ENCODE assay signal across 9 cellular contexts in the genomic region with DNA sequence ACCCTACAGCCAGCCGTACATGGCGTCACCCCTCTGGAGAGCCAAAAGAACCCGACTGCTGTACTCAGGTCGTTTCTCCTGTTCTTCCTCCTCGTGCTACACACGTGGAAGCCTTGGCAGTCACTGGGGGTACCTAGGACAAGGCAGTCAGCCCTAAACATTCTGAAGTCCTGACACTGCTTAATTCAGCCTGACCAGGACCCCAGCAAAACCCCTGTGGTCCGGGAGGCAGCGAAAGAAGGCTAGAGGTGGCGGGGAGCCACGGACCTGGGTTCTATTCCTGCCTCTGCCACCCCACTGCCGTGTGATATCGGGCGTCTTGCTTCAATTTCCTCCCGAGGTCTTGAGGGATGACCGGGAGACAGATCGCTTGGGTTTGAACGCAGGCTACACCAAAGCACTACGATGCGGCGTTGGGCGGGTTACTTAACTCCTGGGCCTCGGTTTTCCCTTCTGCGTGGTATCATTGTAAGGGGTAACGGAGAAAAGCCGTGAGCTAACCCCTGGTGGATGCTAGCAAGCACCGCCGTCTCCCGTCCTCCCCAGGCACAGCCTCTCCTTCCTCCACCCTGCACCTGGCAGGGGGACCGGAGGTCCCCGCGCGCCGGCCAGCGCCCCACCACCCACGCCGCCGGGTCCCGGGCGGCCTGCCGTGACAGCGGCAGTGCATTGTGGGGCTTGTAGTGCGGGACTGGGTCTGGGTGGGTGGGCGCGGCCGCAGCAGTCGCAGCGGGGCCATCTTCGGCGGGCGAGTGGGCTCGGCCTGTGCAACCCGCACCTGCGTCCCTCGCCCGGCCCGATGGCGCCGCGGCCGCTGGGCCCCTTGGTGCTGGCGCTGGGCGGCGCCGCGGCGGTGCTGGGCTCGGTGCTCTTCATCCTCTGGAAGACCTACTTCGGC. TPM values are rescaled to one million over a fixed set of nuclear protein-coding genes. Genes with fewer than 3 reads are reported as not detected.
DNase-seq lines count a peak whose midpoint lies in the region; ATAC-seq, FAIRE-seq and TF ChIP-seq lines count a peak whose summit lies in the region.
"Had no signal": no experiment of that assay in that cellular context is flagged by ENCODE, and none has a peak within 500 bp of the region (broad histone marks: within the 10 kb centered on the region; RNA-seq: fewer than 3 reads in every experiment).

A gene with protein sequence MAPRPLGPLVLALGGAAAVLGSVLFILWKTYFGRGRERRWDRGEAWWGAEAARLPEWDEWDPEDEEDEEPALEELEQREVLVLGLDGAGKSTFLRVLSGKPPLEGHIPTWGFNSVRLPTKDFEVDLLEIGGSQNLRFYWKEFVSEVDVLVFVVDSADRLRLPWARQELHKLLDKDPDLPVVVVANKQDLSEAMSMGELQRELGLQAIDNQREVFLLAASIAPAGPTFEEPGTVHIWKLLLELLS (plus strand): TSS at position 723 of the 898 bp plus-strand sequence. CDS start 77 bp downstream, at position 800.

- peaks cover 7% of the 10 kb centered on the region for H3K4me1 ChIP-seq in IMR-90 (ENCODE audit: control insufficient read depth, insufficient read depth, low read length)
- peaks cover 0 to 5% (median 3%) of the 10 kb centered on the region in 4 experiments; a peak in 4 of 7 replicates for H3K4me1 ChIP-seq in H1 (replicated peaks in 1 of 4; ENCODE audit: control insufficient read depth in 3 of 4, insufficient read depth in 4 of 4, low read length in 3 of 4)
- peaks cover 4% of the 10 kb centered on the region for H3K4me1 ChIP-seq in mesodermal cell (ENCODE audit: control insufficient read depth, insufficient read depth, low read length, poor library complexity, severe bottlenecking)

- peak within 1 kb of the TSS; percentile 64 for H3K27ac ChIP-seq in IMR-90 (ENCODE audit: insufficient read depth, low read length)
- no peak within 1 kb of the TSS for H3K27ac ChIP-seq in H1 (ENCODE audit: low read depth, low read length)
- no peak within 1 kb of the TSS for H3K27ac ChIP-seq in mesodermal cell (ENCODE audit: low read depth, low read length, severe bottlenecking)
- H3K27ac ChIP-seq: 22Rv1 had no signal

- H3K79me1 ChIP-seq in IMR-90 (ENCODE audit: low read depth in 1 of 2, low read length in 2 of 2) (peaks cover 15 to 23% of the 10 kb centered on the region in 2 experiments), H1 (ENCODE audit: low read depth, low read length) (peaks cover 2% of the 10 kb centered on the region; the same call in 1 of the 2 replicates)

- in situ Hi-C loops in IMR-90 (cut with MboI; ENCODE audit: low sequenced_read_pairs), result no loop called here

- H3K9me3 Mint-ChIP-seq in activated CD8-positive, alpha-beta T cell treated with anti-CD3 and anti-CD28 coated beads for 36 hours, result no peaks in the 10 kb centered on the region

- peak within 1 kb of the TSS; percentile 95 for H2AFZ ChIP-seq in IMR-90 (replicated peaks; ENCODE audit: low read length, poor library complexity)
- H2AFZ ChIP-seq in H1 (ENCODE audit: low read length), result peak within 1 kb of the TSS; percentile 80; the same call in 1 of the 2 replicates

- peak within 1 kb of the TSS; percentile 77 for H3K4me3 Mint-ChIP-seq in activated CD8-positive, alpha-beta T cell treated with anti-CD3 and anti-CD28 coated beads for 36 hours

- peak; percentile 53 for ATAC-seq in IMR-90 (ENCODE audit: low read depth)
- peak; percentile 42 for ATAC-seq in activated CD8-positive, alpha-beta T cell treated with anti-CD3 and anti-CD28 coated beads for 36 hours
- no peak for ATAC-seq in HG03378 (IDR thresholded peaks at IDR 0.05; ENCODE audit: unreplicated experiment)

- H3K9ac ChIP-seq in IMR-90 (ENCODE audit: low read depth, low read length), result peak within 1 kb of the TSS; percentile 78
- peak within 1 kb of the TSS in 2 of 4 experiments; percentile 35 to 55; a peak in 3 of 7 replicates for H3K9ac ChIP-seq in H1 (replicated peaks in 1 of 4; ENCODE audit: extremely low read depth in 1 of 4, low read depth in 3 of 4, low read length in 3 of 4)

- peaks cover 21% of the 10 kb centered on the region for H3K4me1 Mint-ChIP-seq in activated CD8-positive, alpha-beta T cell treated with anti-CD3 and anti-CD28 coated beads for 36 hours (ENCODE audit: low read depth)

- H4K91ac ChIP-seq in IMR-90 (ENCODE audit: insufficient read depth, low read depth, low read length) (peak within 1 kb of the TSS; percentile 83), H1 (replicated peaks; ENCODE audit: insufficient read length, low read length) (no peak within 1 kb of the TSS)

- DNase-seq in DMS 273 (lab: John Stamatoyannopoulos, UW; ENCODE audit: unreplicated experiment) (peak; percentile 69), DMS 273 treated with DMSO at 0.1 percent for 48 hours (lab: John Stamatoyannopoulos, UW) (no peak), IMR-90 (peak; percentile 20), H1 (ENCODE audit: low read depth in 1 of 2, low spot score in 2 of 2) (peak in 1 of 2 experiments; percentile 72)
- peak; percentile 69 for DNase-seq in activated CD8-positive, alpha-beta T cell treated with anti-CD3 and anti-CD28 coated beads for 36 hours
- peak; percentile 40 for DNase-seq in stimulated activated CD8-positive, alpha-beta memory T cell treated with anti-CD3 and anti-CD28 coated beads, Interleukin-15, amount 100 ng/mL, for 24 hours (ENCODE audit: low read depth)

- H3K36me3 ChIP-seq in IMR-90 (ENCODE audit: control insufficient read depth, insufficient read depth, low read length) (peaks cover 12% of the 10 kb centered on the region), H1 (ENCODE audit: control insufficient read depth in 2 of 4, insufficient read depth in 4 of 4, low read length in 3 of 4) (peaks cover 0 to 1% (median 0%) of the 10 kb centered on the region in 4 experiments; a peak in 2 of 8 replicates), mesodermal cell (ENCODE audit: control insufficient read depth, insufficient read depth, low read length) (peaks cover 33% of the 10 kb centered on the region)

- dilution Hi-C loops in IMR-90 (cut with HindIII; ENCODE audit: low sequenced_read_pairs, unreplicated experiment), result no loop called here

- H2BK5ac ChIP-seq in IMR-90 (ENCODE audit: low read depth, low read length, poor library complexity, severe bottlenecking), result peak within 1 kb of the TSS; percentile 69
- no peak within 1 kb of the TSS for H2BK5ac ChIP-seq in H1 (ENCODE audit: low read depth, low read length)

- TF ChIP-seq CTCF in IMR-90 (conservative IDR thresholded peaks at IDR 0.05; ENCODE audit: low read depth, low read length) (no peak), H1 (IDR thresholded peaks at IDR 0.05; ENCODE audit: control extremely low read depth in 1 of 3, insufficient read depth in 1 of 3, low read depth in 1 of 3, low read length in 3 of 3) (no peak)
- TF ChIP-seq CTCF in activated CD8-positive, alpha-beta T cell treated with anti-CD3 and anti-CD28 coated beads for 36 hours (IDR thresholded peaks at IDR 0.05), result no peak

- peak within 1 kb of the TSS; percentile 47; the same call in 1 of the 2 replicates for H2BK20ac ChIP-seq in IMR-90 (ENCODE audit: low read depth, low read length)
- H2BK20ac ChIP-seq in H1 (ENCODE audit: low read length), result no peak within 1 kb of the TSS

- H3K27me3 Mint-ChIP-seq in activated CD8-positive, alpha-beta T cell treated with anti-CD3 and anti-CD28 coated beads for 36 hours, result no peaks in the 10 kb centered on the region

- TF ChIP-seq EP300 in H1 (IDR thresholded peaks at IDR 0.05; ENCODE audit: borderline replicate concordance in 1 of 2, low read depth in 2 of 2, low read length in 2 of 2), result no peak

- peak within 1 kb of the TSS; percentile 88 for H2AK5ac ChIP-seq in IMR-90 (ENCODE audit: low read depth, low read length)
- no peak within 1 kb of the TSS for H2AK5ac ChIP-seq in H1 (ENCODE audit: low read depth, low read length)

- H3K9me3 ChIP-seq in IMR-90 (ENCODE audit: control insufficient read depth, insufficient read depth, low read length) (no peaks in the 10 kb centered on the region), H1 (ENCODE audit: insufficient read depth in 2 of 2, low read depth in 1 of 2, low read length in 1 of 2) (no peaks in the 10 kb centered on the region), mesodermal cell (ENCODE audit: control insufficient read depth, low read length) (no peaks in the 10 kb centered on the region)

- H3K23me2 ChIP-seq in H1 (ENCODE audit: low read depth, low read length), result peaks cover 19% of the 10 kb centered on the region

- H2AK9ac ChIP-seq in IMR-90 (replicated peaks; ENCODE audit: low read depth, low read length, poor library complexity), result peak within 1 kb of the TSS; percentile 86

- H3K4me2 ChIP-seq in IMR-90 (ENCODE audit: low read depth, low read length) (peak within 1 kb of the TSS; percentile 87), H1 (ENCODE audit: insufficient read depth in 1 of 2, low read depth in 2 of 2, low read length in 2 of 2) (peak within 1 kb of the TSS; percentile 79 to 91)

- H3K36me3 Mint-ChIP-seq in activated CD8-positive, alpha-beta T cell treated with anti-CD3 and anti-CD28 coated beads for 36 hours (ENCODE audit: low read depth), result peaks cover 18% of the 10 kb centered on the region

- FAIRE-seq in H1 (lab: Jason Lieb, UNC), result no peak

- H4K5ac ChIP-seq in IMR-90 (ENCODE audit: low read depth, low read length) (peak within 1 kb of the TSS; percentile 96), H1 (ENCODE audit: insufficient read length, low read depth, low read length) (peak within 1 kb of the TSS; percentile 29)

- peak within 1 kb of the TSS; percentile 67 for H3K27ac Mint-ChIP-seq in activated CD8-positive, alpha-beta T cell treated with anti-CD3 and anti-CD28 coated beads for 36 hours

- peak within 1 kb of the TSS; percentile 90 for H3K4ac ChIP-seq in IMR-90 (ENCODE audit: low read depth, low read length)
- no peak within 1 kb of the TSS for H3K4ac ChIP-seq in H1 (replicated peaks; ENCODE audit: insufficient read length, low read depth, low read length)

- peak within 1 kb of the TSS; percentile 50 for H3K23ac ChIP-seq in IMR-90 (ENCODE audit: low read depth, low read length)
- no peak within 1 kb of the TSS for H3K23ac ChIP-seq in H1 (ENCODE audit: insufficient read length)

- CTCF ChIA-PET in IMR-90 (lab: Yijun Ruan, JAX) (interaction anchor here (0.6 kb wide), 1 partner anchor 71 kb away, joined by 6 read pairs; no protein-coding TSS in a partner anchor), H1 (lab: Charles Lee; ENCODE audit: partially characterized antibody) (no interaction called here)
- CTCF ChIA-PET in activated CD8-positive, alpha-beta T cell treated with anti-CD3 and anti-CD28 coated beads for 36 hours (lab: Charles Lee), result no interaction called here

- peak within 1 kb of the TSS; percentile 81 for H3K14ac ChIP-seq in IMR-90 (replicated peaks; ENCODE audit: low read depth, low read length)
- no peak within 1 kb of the TSS for H3K14ac ChIP-seq in H1 (ENCODE audit: insufficient read length)

- H4K20me1 ChIP-seq in IMR-90 (ENCODE audit: insufficient read depth, low read length) (no peaks in the 10 kb centered on the region), H1 (replicated peaks in 1 of 2; ENCODE audit: control insufficient read depth in 1 of 2, insufficient read depth in 2 of 2, low read length in 2 of 2) (peaks cover 0 to 3% of the 10 kb centered on the region in 2 experiments)

- BruUV-seq in IMR-90 (replicated peaks; lab: Mats Ljungman, UMichigan), result no TSS peak

- TF ChIP-seq POLR2A in IMR-90 (IDR thresholded peaks at IDR 0.05; ENCODE audit: low read depth, low read length) (no peak), H1 (IDR thresholded peaks at IDR 0.05; ENCODE audit: control extremely low read depth in 1 of 2, low read depth in 2 of 2, low read length in 2 of 2) (no peak)

- intact Hi-C loops in IMR-90 (cut with micrococcal nuclease), result loop anchor here (5.0 kb wide), 2 partner anchors 213 to 638 kb away; no protein-coding TSS in a partner anchor
- intact Hi-C loops in activated CD8-positive, alpha-beta T cell treated with anti-CD3 and anti-CD28 coated beads for 36 hours (cut with micrococcal nuclease), result no loop called here

- no peaks in the 10 kb centered on the region for H3K27me3 ChIP-seq in IMR-90 (ENCODE audit: control insufficient read depth, insufficient read depth, low read length)
- peaks cover 7 to 42% (median 34%) of the 10 kb centered on the region in 4 experiments for H3K27me3 ChIP-seq in H1 (replicated peaks in 1 of 4; ENCODE audit: control insufficient read depth in 3 of 4, extremely low read depth in 1 of 4, insufficient read depth in 3 of 4, low read length in 3 of 4)

- POLR2A ChIA-PET in IMR-90 (lab: Charles Lee; ENCODE audit: unreplicated experiment) (no interaction called here), H1 (lab: Charles Lee; ENCODE audit: partially characterized antibody) (interaction anchor here (1.6 kb wide), 1 partner anchor 22 kb away, joined by 11 read pairs; a partner anchor contains a TSS)
- POLR2A ChIA-PET in activated CD8-positive, alpha-beta T cell treated with anti-CD3 and anti-CD28 coated beads for 36 hours (lab: Charles Lee), result interaction anchor here (2.1 kb wide), 2 partner anchors 17 to 24 kb away, joined by 6 to 7 read pairs; a partner anchor contains a TSS

- H2BK120ac ChIP-seq in IMR-90 (ENCODE audit: low read depth, low read length), result peak within 1 kb of the TSS; percentile 42
- H2BK120ac ChIP-seq in H1 (replicated peaks; ENCODE audit: low read depth, low read length), result no peak within 1 kb of the TSS

- H2BK12ac ChIP-seq in H1 (ENCODE audit: low read depth, low read length), result 0 out of 2 replicates have a peak within 1 kb of the TSS, but pooled peaks have one; percentile 2

- 0 out of 2 replicates have a peak within 1 kb of the TSS, but pooled peaks have one; percentile 66 for H3K56ac ChIP-seq in IMR-90 (ENCODE audit: extremely low read depth, insufficient read depth, low read length)
- no peak within 1 kb of the TSS for H3K56ac ChIP-seq in H1 (replicated peaks; ENCODE audit: insufficient read length, low read depth, low read length)

- peak within 1 kb of the TSS; percentile 58 for H3K4me3 ChIP-seq in IMR-90 (ENCODE audit: insufficient read depth, low read depth, low read length)
- H3K4me3 ChIP-seq in H1 (ENCODE audit: extremely low read depth in 1 of 4, insufficient read depth in 2 of 4, low read depth in 3 of 4, low read length in 4 of 4), result peak within 1 kb of the TSS; percentile 61 to 82 (median 68)
- H3K4me3 ChIP-seq in mesodermal cell (ENCODE audit: extremely low read depth, insufficient read depth, low read length, poor library complexity, severe bottlenecking), result peak within 1 kb of the TSS; percentile 87

- peaks cover 0 to 7% of the 10 kb centered on the region in 2 experiments; a peak in 2 of 4 replicates for H3K79me2 ChIP-seq in H1 (ENCODE audit: control insufficient read depth in 1 of 2, insufficient read depth in 2 of 2, low read length in 2 of 2)

- peaks cover 4% of the 10 kb centered on the region for H3K9me1 ChIP-seq in IMR-90 (ENCODE audit: insufficient read depth, low read length)

- peak within 1 kb of the TSS; percentile 21 for H3K18ac ChIP-seq in IMR-90 (ENCODE audit: low read depth, low read length)
- H3K18ac ChIP-seq in H1 (ENCODE audit: extremely low read depth, low read length), result peak within 1 kb of the TSS; percentile 66

- 20% methylated on average over 21 of the region's 68 CpGs; no CpG with 5 or more reads in 1 of the 2 experiments for WGBS in IMR-90 (ENCODE audit: extremely low coverage in 2 of 2, insufficient read length in 1 of 2), 2 experiments
- 20% methylated on average over 57 of the region's 68 CpGs; no CpG with 5 or more reads in 1 of the 2 experiments for WGBS in H1 (ENCODE audit: extremely low coverage in 1 of 2, insufficient coverage in 1 of 2, insufficient read length in 1 of 2, insufficient replicate concordance in 2 of 2, low coverage in 1 of 2, low lambda C conversion rate in 2 of 2, missing lambda C conversion rate in 1 of 2), 2 experiments
- WGBS in mesodermal cell (ENCODE audit: insufficient coverage in 2 of 2), 2 experiments, result 19 to 29% methylated on average over 35 to 36 of the region's 68 CpGs

- TF ChIP-seq RAD21 in IMR-90 (IDR thresholded peaks at IDR 0.05; ENCODE audit: low read length), result no peak
- no peak for TF ChIP-seq RAD21 in H1 (IDR thresholded peaks at IDR 0.05 in 1 of 2, conservative IDR thresholded peaks at IDR 0.05 in 1 of 2; ENCODE audit: low read depth in 2 of 2, low read length in 2 of 2)

- H2BK15ac ChIP-seq in IMR-90 (ENCODE audit: low read depth, low read length), result peak within 1 kb of the TSS; percentile 60; the same call in 1 of the 3 replicates
- H2BK15ac ChIP-seq in H1 (ENCODE audit: low read length), result 0 out of 2 replicates have a peak within 1 kb of the TSS, but pooled peaks have one; percentile 61

- H4K8ac ChIP-seq in IMR-90 (ENCODE audit: low read depth in 2 of 2, low read length in 2 of 2) (peak within 1 kb of the TSS; percentile 95 to 100), H1 (ENCODE audit: extremely low read depth, insufficient read depth, low read length) (peak within 1 kb of the TSS; percentile 73)

RNA-seq across cellular contexts. Expression of the gene that starts here (rescaled TPM):
- total RNA-seq in IMR-90 (2012; rRNA removed), result 3.6 and 4.4 TPM in 2 replicates
- polyA plus RNA-seq in IMR-90 (2012; rRNA removed), result 5.0 and 6.0 TPM in 2 replicates
- polyA plus RNA-seq in IMR-90 (2012; cell fraction: cytosol; rRNA removed), result 1.3 and 1.5 TPM in 2 replicates
- 17.8 and 20.2 TPM in 2 replicates for polyA plus RNA-seq in IMR-90 (2012; cell fraction: nucleus; rRNA removed; ENCODE audit: low replicate concordance)
- 10 to 100 TPM; 15.6 to 17.0 TPM for total RNA-seq in activated CD8-positive, alpha-beta T cell treated with anti-CD3 and anti-CD28 coated beads for 36 hours
- 6.7 and 7.4 TPM in 2 replicates for total RNA-seq in H1 (2021; fragmentation: NEBNext Ultra II Directional; extraction: Animal tissue kit (Norgen Biotek cat#: 25700))
- 3.1 and 3.6 TPM in 2 replicates for polyA plus RNA-seq in H1 (2011; rRNA removed)
- 5.3 TPM for polyA plus RNA-seq in H1 (2011; cell fraction: cytosol; rRNA removed)
- polyA plus RNA-seq in H1 (2011; cell fraction: nucleus; rRNA removed), result 6.2 TPM
- polyA plus RNA-seq in H1 (2012, experiment 1 of 2), result 3.4 to 3.9 TPM (median 3.7 TPM) in 4 replicates
- polyA plus RNA-seq in H1 (2012, experiment 2 of 2), result 0.38 TPM
- polyA plus RNA-seq in H1 (2013, experiment 1 of 2), result 3.9 TPM
- polyA plus RNA-seq in H1 (2013, experiment 2 of 2), result 4.7 TPM
- 5.3 and 7.4 TPM in 2 replicates for polyA minus RNA-seq in H1 (2011; rRNA and poly(A)+ RNA removed)
- polyA minus RNA-seq in H1 (2011; cell fraction: cytosol; rRNA and poly(A)+ RNA removed), result 5.7 TPM
- polyA minus RNA-seq in H1 (2011; cell fraction: nucleus; rRNA and poly(A)+ RNA removed), result 10.9 TPM
- 13.5 TPM for polyA plus RNA-seq in mesodermal cell (2013, experiment 1 of 2)
- 12.1 TPM for polyA plus RNA-seq in mesodermal cell (2013, experiment 2 of 2)
